ENCODE assay signal across 22 cellular contexts in the genomic region with DNA sequence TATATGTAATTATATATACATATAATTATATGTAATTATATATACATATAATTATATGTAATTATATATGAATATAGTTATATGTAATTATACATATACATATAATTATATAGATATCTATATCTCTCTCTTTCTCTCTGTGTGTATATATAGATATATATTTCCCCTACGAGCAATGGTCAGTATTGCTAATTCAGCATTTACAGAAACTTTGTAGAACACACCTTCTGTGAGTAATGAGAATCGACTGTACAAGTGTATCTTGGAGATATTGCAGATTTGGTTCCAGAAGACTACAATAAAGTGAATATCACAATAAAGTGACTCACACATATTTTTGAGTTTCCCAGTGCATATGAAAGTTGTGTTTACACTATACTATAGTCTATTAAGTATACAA. TPM values are rescaled to one million over a fixed set of nuclear protein-coding genes. Genes with fewer than 3 reads are reported as not detected.
"Had no signal": no experiment of that assay in that cellular context is flagged by ENCODE, and none has a peak within 500 bp of the region (broad histone marks: within the 10 kb centered on the region; RNA-seq: fewer than 3 reads in every experiment).

No MANE protein-coding gene starts in this region.

- H3K27ac Mint-ChIP-seq: dendritic cell treated with granulocyte-macrophage colony-stimulating factor and Interleukin-4, amounts not matched to agents 40 ng/mL and 50 ng/mL, for 4 days; effector memory CD8-positive, alpha-beta T cell; endodermal cell; mesothelial cell of epicardium had no signal

- H3K27ac ChIP-seq: colonic mucosa, epithelial cell of prostate, esophagus squamous epithelium, gastrocnemius medialis, heart right ventricle, left lung, lower lobe of right lung had no signal

- H3K36me3 ChIP-seq: colonic mucosa, esophagus squamous epithelium, gastrocnemius medialis, heart right ventricle, left lung, lower lobe of right lung had no signal

- ATAC-seq: effector memory CD8-positive, alpha-beta T cell; esophagus mucosa; gastrocnemius medialis; left cardiac atrium; left ventricle myocardium superior had no signal

- H3K27me3 ChIP-seq: colonic mucosa, esophagus squamous epithelium, gastrocnemius medialis, heart right ventricle, left lung had no signal

- FAIRE-seq: keratinocyte had no signal

- H3K4me1 ChIP-seq: colonic mucosa, esophagus squamous epithelium, left lung, lower lobe of right lung had no signal

- H3K4me3 Mint-ChIP-seq: dendritic cell treated with granulocyte-macrophage colony-stimulating factor and Interleukin-4, amounts not matched to agents 40 ng/mL and 50 ng/mL, for 4 days; effector memory CD8-positive, alpha-beta T cell; endodermal cell; mesothelial cell of epicardium; naive B cell had no signal

- H3K27me3 Mint-ChIP-seq: dendritic cell treated with granulocyte-macrophage colony-stimulating factor and Interleukin-4, amounts not matched to agents 40 ng/mL and 50 ng/mL, for 4 days; effector memory CD8-positive, alpha-beta T cell; naive B cell had no signal

- H3K9me3 ChIP-seq: colonic mucosa, esophagus squamous epithelium, gastrocnemius medialis, heart right ventricle, left lung, lower lobe of right lung, mucosa of descending colon had no signal

- DNase-seq: cortex of kidney; effector CD8-positive, alpha-beta T cell; effector memory CD8-positive, alpha-beta T cell; esophagus squamous epithelium; gastrocnemius medialis; hippocampal formation; left lung; left ventricle myocardium superior; naive B cell had no signal

- H3K9me3 Mint-ChIP-seq: dendritic cell treated with granulocyte-macrophage colony-stimulating factor and Interleukin-4, amounts not matched to agents 40 ng/mL and 50 ng/mL, for 4 days; endodermal cell; mesothelial cell of epicardium had no signal

- H3K4me3 ChIP-seq: colonic mucosa, esophagus squamous epithelium, gastrocnemius medialis, heart right ventricle, left lung, lower lobe of right lung, mucosa of descending colon had no signal

- H3K4me1 Mint-ChIP-seq: endodermal cell, mesothelial cell of epicardium had no signal

- H3K36me3 Mint-ChIP-seq: mesothelial cell of epicardium, naive B cell had no signal

RNA-seq across cellular contexts. Expression of a gene that starts 33.7 kb away (rescaled TPM):
- total RNA-seq: dermis microvascular lymphatic vessel endothelial cell, esophagus mucosa, gastrocnemius medialis, left cardiac atrium, left ventricle myocardium superior, lower lobe of right lung, lung microvascular endothelial cell had no signal
- polyA plus RNA-seq: keratinocyte had no signal
